Comparison of ENCODE assay signal across 19 cellular contexts in genomic region chr6:75070244-75070643, GRCh38.
"Had no signal": no experiment of that assay in that cellular context is flagged by ENCODE, and none has a peak within 500 bp of the region (broad histone marks: within the 10 kb centered on the region; RNA-seq: fewer than 3 reads in every experiment).

No MANE protein-coding gene starts in this region.

- H3K36me3 Mint-ChIP-seq: naive B cell; stimulated activated naive B cell treated with anti-CD40 and anti-IgM and Interleukin-4, amounts not matched to agents 10 μg/mL and 1 μg/mL and 100 μg/mL, for 72 hours had no signal

- H3K27ac ChIP-seq: colonic mucosa, heart left ventricle, skin epidermis, testis, tibial nerve had no signal

- H3K4me1 ChIP-seq: colonic mucosa, testis, tibial nerve had no signal

- H3K9me3 ChIP-seq: colonic mucosa, testis had no signal

- H3K4me3 ChIP-seq: colonic mucosa, heart left ventricle, skin epidermis, testis, tibial nerve had no signal

- DNase-seq: colonic mucosa; dermis blood vessel endothelial cell; erythroblast; heart left ventricle; hippocampal formation; left colon; left ventricle myocardium superior; mesendoderm; naive B cell; posterior cingulate gyrus; stimulated activated CD4-positive, alpha-beta T cell treated with anti-CD3 and anti-CD28 coated beads, Interleukin-2, amount 100 ng/mL, for 24 hours; stimulated activated CD4-positive, alpha-beta T cell treated with anti-CD3 and anti-CD28 coated beads, Interleukin-4, amount 100 ng/mL, for 4 hours; stimulated activated naive B cell treated with anti-CD40 and anti-IgM and Interleukin-4, amounts not matched to agents 10 μg/mL and 1 μg/mL and 100 μg/mL, for 72 hours; stimulated activated naive CD8-positive, alpha-beta T cell treated with anti-CD3 and anti-CD28 coated beads, Interleukin-15, amount 100 ng/mL, for 72 hours; testis had no signal

- H3K4me1 Mint-ChIP-seq: naive B cell; stimulated activated naive B cell treated with anti-CD40 and anti-IgM and Interleukin-4, amounts not matched to agents 10 μg/mL and 1 μg/mL and 100 μg/mL, for 72 hours; stimulated activated naive CD8-positive, alpha-beta T cell treated with anti-CD3 and anti-CD28 coated beads, Interleukin-15, amount 100 ng/mL, for 72 hours had no signal

- H3K27me3 ChIP-seq: colonic mucosa, heart left ventricle, testis, tibial nerve had no signal

- H3K4me3 Mint-ChIP-seq: naive B cell; nephron; stimulated activated naive B cell treated with anti-CD40 and anti-IgM and Interleukin-4, amounts not matched to agents 10 μg/mL and 1 μg/mL and 100 μg/mL, for 72 hours; stimulated activated naive CD8-positive, alpha-beta T cell treated with anti-CD3 and anti-CD28 coated beads, Interleukin-15, amount 100 ng/mL, for 72 hours had no signal

- H3K27ac Mint-ChIP-seq: naive B cell; nephron; stimulated activated naive B cell treated with anti-CD40 and anti-IgM and Interleukin-4, amounts not matched to agents 10 μg/mL and 1 μg/mL and 100 μg/mL, for 72 hours; stimulated activated naive CD8-positive, alpha-beta T cell treated with anti-CD3 and anti-CD28 coated beads, Interleukin-15, amount 100 ng/mL, for 72 hours had no signal

- ATAC-seq: heart left ventricle; left colon; left ventricle myocardium superior; sciatic nerve; stimulated activated naive B cell treated with anti-CD40 and anti-IgM and Interleukin-4, amounts not matched to agents 10 μg/mL and 1 μg/mL and 100 μg/mL, for 72 hours; stimulated activated naive CD8-positive, alpha-beta T cell treated with anti-CD3 and anti-CD28 coated beads, Interleukin-15, amount 100 ng/mL, for 72 hours had no signal

- H3K36me3 ChIP-seq: colonic mucosa, heart left ventricle, tibial nerve had no signal

- H3K27me3 Mint-ChIP-seq: naive B cell; stimulated activated naive B cell treated with anti-CD40 and anti-IgM and Interleukin-4, amounts not matched to agents 10 μg/mL and 1 μg/mL and 100 μg/mL, for 72 hours; stimulated activated naive CD8-positive, alpha-beta T cell treated with anti-CD3 and anti-CD28 coated beads, Interleukin-15, amount 100 ng/mL, for 72 hours had no signal
